ENCODE assay signal across 23 cellular contexts in the genomic region with DNA sequence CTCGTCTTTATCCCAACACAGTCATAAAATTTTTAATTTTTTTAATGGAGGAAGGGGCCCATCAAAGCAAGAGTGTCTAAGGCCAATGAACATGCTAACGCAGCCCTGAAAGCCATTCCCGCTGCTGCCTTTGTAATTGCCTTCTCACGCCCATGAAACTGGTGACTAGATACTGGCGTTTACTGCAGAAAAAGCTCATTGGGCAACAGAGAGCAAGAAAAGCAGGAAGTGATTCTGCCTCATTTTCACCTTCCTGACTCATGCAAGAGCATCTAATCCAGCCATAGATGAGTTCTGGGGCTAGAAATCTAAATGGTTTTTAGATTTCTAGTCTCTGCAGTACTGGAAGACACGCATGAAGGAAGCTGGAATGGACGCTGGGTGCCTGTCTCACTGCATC.
DNase-seq lines count a peak whose midpoint lies in the region; ATAC-seq, FAIRE-seq and TF ChIP-seq lines count a peak whose summit lies in the region.
"Had no signal": no experiment of that assay in that cellular context is flagged by ENCODE, and none has a peak within 500 bp of the region (broad histone marks: within the 10 kb centered on the region; RNA-seq: fewer than 3 reads in every experiment).

No MANE protein-coding gene starts in this region.

- H3K36me3 Mint-ChIP-seq in WTC11: no peaks in the 10 kb centered on the region
- H3K36me3 Mint-ChIP-seq: activated naive CD4-positive, alpha-beta T cell treated with anti-CD3 and anti-CD28 coated beads, Interleukin-2, amount 50 U/mL, for 24 hours; brain; CD4-positive, CD25-positive, alpha-beta regulatory T cell had no signal

- H3K27me3 Mint-ChIP-seq in WTC11 (ENCODE audit: low read depth): no peaks in the 10 kb centered on the region
- H3K27me3 Mint-ChIP-seq: activated CD8-positive, alpha-beta T cell treated with anti-CD3 and anti-CD28 coated beads for 36 hours; activated naive CD4-positive, alpha-beta T cell treated with anti-CD3 and anti-CD28 coated beads, Interleukin-2, amount 50 U/mL, for 24 hours; stimulated activated memory B cell treated with anti-CD40 and anti-IgM and Interleukin-4, amounts not matched to agents 10 μg/mL and 1 μg/mL and 100 μg/mL, for 72 hours had no signal

- CTCF ChIA-PET in WTC11 (lab: Charles Lee): interaction anchor here (0.5 to 1.4 kb wide), 2 partner anchors 21 to 801 kb away, joined by 3 to 4 read pairs; no protein-coding TSS in a partner anchor

- no peaks in the 10 kb centered on the region for H3K9me3 Mint-ChIP-seq in WTC11
- H3K9me3 Mint-ChIP-seq: activated CD8-positive, alpha-beta T cell treated with anti-CD3 and anti-CD28 coated beads for 36 hours; activated naive CD4-positive, alpha-beta T cell treated with anti-CD3 and anti-CD28 coated beads, Interleukin-2, amount 50 U/mL, for 24 hours; activated T-cell treated with anti-CD3 and anti-CD28 coated beads, Interleukin-2, amount 50 U/mL, for 4 hours; brain had no signal

- FAIRE-seq in RCC 7860 (lab: Jason Lieb, UNC): no peak

- POLR2A ChIA-PET in WTC11 (lab: Charles Lee): no interaction called here

- ATAC-seq in WTC11: no peak
- ATAC-seq: activated CD8-positive, alpha-beta T cell treated with anti-CD3 and anti-CD28 coated beads for 36 hours; activated T-cell treated with anti-CD3 and anti-CD28 coated beads, Interleukin-2, amount 50 U/mL, for 4 hours; left ventricle myocardium superior; stimulated activated memory B cell treated with anti-CD40 and anti-IgM and Interleukin-4, amounts not matched to agents 10 μg/mL and 1 μg/mL and 100 μg/mL, for 72 hours had no signal

- peaks cover 3% of the 10 kb centered on the region for H3K4me1 Mint-ChIP-seq in WTC11
- H3K4me1 Mint-ChIP-seq: CD4-positive, CD25-positive, alpha-beta regulatory T cell had no signal

- H3K27ac Mint-ChIP-seq in WTC11: no peak overlapping the region
- H3K27ac Mint-ChIP-seq: activated CD8-positive, alpha-beta T cell treated with anti-CD3 and anti-CD28 coated beads for 36 hours; activated naive CD4-positive, alpha-beta T cell treated with anti-CD3 and anti-CD28 coated beads, Interleukin-2, amount 50 U/mL, for 24 hours; CD4-positive, CD25-positive, alpha-beta regulatory T cell; stimulated activated memory B cell treated with anti-CD40 and anti-IgM and Interleukin-4, amounts not matched to agents 10 μg/mL and 1 μg/mL and 100 μg/mL, for 72 hours had no signal

- no peak overlapping the region for H3K4me3 Mint-ChIP-seq in WTC11
- H3K4me3 Mint-ChIP-seq: activated CD8-positive, alpha-beta T cell treated with anti-CD3 and anti-CD28 coated beads for 36 hours; activated naive CD4-positive, alpha-beta T cell treated with anti-CD3 and anti-CD28 coated beads, Interleukin-2, amount 50 U/mL, for 24 hours; activated T-cell treated with anti-CD3 and anti-CD28 coated beads, Interleukin-2, amount 50 U/mL, for 4 hours; brain; dendritic cell treated with granulocyte-macrophage colony-stimulating factor and Interleukin-4, amounts not matched to agents 40 ng/mL and 50 ng/mL, for 4 days; stimulated activated memory B cell treated with anti-CD40 and anti-IgM and Interleukin-4, amounts not matched to agents 10 μg/mL and 1 μg/mL and 100 μg/mL, for 72 hours had no signal

- in situ Hi-C loops in ACHN (cut with HindIII; ENCODE audit: low pct_ligation_motif_present, low pct_unique_long_range_greater_than_20kb, low sequenced_read_pairs): loop anchor here (25.0 kb wide), 1 partner anchor 238 kb away; no protein-coding TSS in a partner anchor

- TF ChIP-seq CTCF in WTC11 (IDR thresholded peaks at IDR 0.05): no peak

- DNase-seq in ACHN (peak; percentile 83), HCEC 1CT (peak; percentile 6), RCC 7860 (ENCODE audit: low spot score) (peak; percentile 36), glomerular visceral epithelial cell (ENCODE audit: extremely low spot score) (peak; percentile 37), HPDE6-E6E7 (ENCODE audit: extremely low spot score) (no peak), WTC11 (ENCODE audit: low spot score) (no peak), COLO829 (ENCODE audit: low spot score) (no peak), NCI-H1092 treated with DMSO at 0.1 percent for 48 hours (lab: John Stamatoyannopoulos, UW) (no peak)
- DNase-seq: activated CD8-positive, alpha-beta T cell treated with anti-CD3 and anti-CD28 coated beads for 36 hours; activated T-cell treated with anti-CD3 and anti-CD28 coated beads, Interleukin-2, amount 50 U/mL, for 4 hours; CD4-positive, CD25-positive, alpha-beta regulatory T cell; DMS79 treated with DMSO at 0.1 percent for 48 hours; KG1; left ventricle myocardium superior; NCI-H1417 treated with DMSO at 0.1 percent for 48 hours; NCI-H2171 treated with DMSO at 0.1 percent for 48 hours; NCI-H774; stimulated activated CD4-positive, alpha-beta T cell treated with anti-CD3 and anti-CD28 coated beads, Interleukin-15, amount 100 ng/mL, for 24 hours; thyroid gland had no signal

TF ChIP-seq in WTC11, 78 proteins besides CTCF, POLR2A, EP300 and RAD21:
- TF ChIP-seq NR1H2 (CRISPR knock-in tag; IDR thresholded peaks at IDR 0.05): no peak
- TF ChIP-seq, protein P1, sequence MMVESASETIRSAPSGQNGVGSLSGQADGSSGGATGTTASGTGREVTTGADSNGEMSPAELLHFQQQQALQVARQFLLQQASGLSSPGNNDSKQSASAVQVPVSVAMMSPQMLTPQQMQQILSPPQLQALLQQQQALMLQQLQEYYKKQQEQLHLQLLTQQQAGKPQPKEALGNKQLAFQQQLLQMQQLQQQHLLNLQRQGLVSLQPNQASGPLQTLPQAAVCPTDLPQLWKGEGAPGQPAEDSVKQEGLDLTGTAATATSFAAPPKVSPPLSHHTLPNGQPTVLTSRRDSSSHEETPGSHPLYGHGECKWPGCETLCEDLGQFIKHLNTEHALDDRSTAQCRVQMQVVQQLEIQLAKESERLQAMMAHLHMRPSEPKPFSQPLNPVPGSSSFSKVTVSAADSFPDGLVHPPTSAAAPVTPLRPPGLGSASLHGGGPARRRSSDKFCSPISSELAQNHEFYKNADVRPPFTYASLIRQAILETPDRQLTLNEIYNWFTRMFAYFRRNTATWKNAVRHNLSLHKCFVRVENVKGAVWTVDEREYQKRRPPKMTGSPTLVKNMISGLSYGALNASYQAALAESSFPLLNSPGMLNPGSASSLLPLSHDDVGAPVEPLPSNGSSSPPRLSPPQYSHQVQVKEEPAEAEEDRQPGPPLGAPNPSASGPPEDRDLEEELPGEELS (CRISPR knock-in tag; IDR thresholded peaks at IDR 0.05): no peak
- no peak for TF ChIP-seq ZNF416 (CRISPR knock-in tag; IDR thresholded peaks at IDR 0.05)

Comparison
In these comparisons a context has a peak if more than half of its experiments do, and no peak if none do; other contexts are left out.
1. DNase-seq: peak in ACHN (single experiment), HCEC 1CT (single experiment), RCC 7860 (single experiment) and glomerular visceral epithelial cell (single experiment); none in HPDE6-E6E7 (single experiment), WTC11 (single experiment), COLO829 (single experiment) and NCI-H1092 treated with DMSO at 0.1 percent for 48 hours (single experiment).